Comparison of ENCODE assay signal across 22 cellular contexts in the genomic region with DNA sequence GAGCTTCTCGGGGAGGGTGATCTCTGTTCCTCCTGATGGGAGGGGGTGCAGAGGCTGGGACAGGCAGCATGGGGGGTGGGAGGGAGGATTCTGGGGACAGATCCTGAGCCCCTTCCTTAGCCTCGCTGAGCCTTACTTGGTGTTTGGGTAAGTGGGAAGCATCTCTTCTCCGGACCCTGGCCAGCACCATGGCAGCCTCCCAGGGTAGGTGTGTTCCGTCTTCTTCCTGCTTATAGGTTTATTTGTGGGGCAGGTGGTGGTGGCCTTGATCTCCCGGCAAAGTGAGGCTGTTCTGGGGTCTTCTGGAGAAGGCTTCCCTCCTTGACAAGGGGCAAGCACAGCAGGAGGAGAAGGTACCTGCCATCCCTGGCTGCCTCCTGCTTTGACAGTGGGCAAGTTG.
"Had no signal": no experiment of that assay in that cellular context is flagged by ENCODE, and none has a peak within 500 bp of the region (broad histone marks: within the 10 kb centered on the region; RNA-seq: fewer than 3 reads in every experiment).

No MANE protein-coding gene starts in this region.

- H3K27me3 ChIP-seq: ovary, right lobe of liver, thyroid gland had no signal

- DNase-seq: cortex of kidney; effector memory CD8-positive, alpha-beta T cell; erythroblast; esophagus squamous epithelium; foreskin melanocyte; mucosa of descending colon; naive B cell; nucleus accumbens; ovary; stimulated activated CD4-positive, alpha-beta T cell treated with anti-CD3 and anti-CD28 coated beads, Interleukin-2, amount 100 ng/mL, for 24 hours; stimulated activated CD4-positive, alpha-beta T cell treated with anti-CD3 and anti-CD28 coated beads, Interleukin-4, amount 100 ng/mL, for 24 hours; stimulated activated naive CD4-positive, alpha-beta T cell treated with Interleukin-2 at 50 U/mL for 16 hours; stomach; trophoblast cell had no signal

- H3K27me3 Mint-ChIP-seq: effector memory CD8-positive, alpha-beta T cell had no signal

- ATAC-seq: effector memory CD8-positive, alpha-beta T cell; mucosa of descending colon; right lobe of liver; stimulated activated effector memory CD8-positive, alpha-beta T cell treated with anti-CD3 and anti-CD28 coated beads, Interleukin-12 subunit alpha, Interleukin-12 subunit beta, amount 100 ng/mL, for 72 hours had no signal

- H3K4me1 Mint-ChIP-seq: naive B cell; stimulated activated effector memory CD8-positive, alpha-beta T cell treated with anti-CD3 and anti-CD28 coated beads, Interleukin-12 subunit alpha, Interleukin-12 subunit beta, amount 100 ng/mL, for 72 hours had no signal

- H3K4me2 ChIP-seq: smooth muscle cell had no signal

- H3K36me3 ChIP-seq: esophagus squamous epithelium, ovary, right lobe of liver, stomach, thyroid gland had no signal

- H3K27ac Mint-ChIP-seq: effector memory CD8-positive, alpha-beta T cell; memory B cell; naive B cell; nephron progenitor cell; stimulated activated effector memory CD8-positive, alpha-beta T cell treated with anti-CD3 and anti-CD28 coated beads, Interleukin-12 subunit alpha, Interleukin-12 subunit beta, amount 100 ng/mL, for 72 hours had no signal

- H3K4me3 ChIP-seq: esophagus squamous epithelium, lung, mucosa of descending colon, ovary, right lobe of liver, smooth muscle cell, stomach, thyroid gland had no signal

- H3K36me3 Mint-ChIP-seq: mesothelial cell of epicardium; naive B cell; stimulated activated effector memory CD8-positive, alpha-beta T cell treated with anti-CD3 and anti-CD28 coated beads, Interleukin-12 subunit alpha, Interleukin-12 subunit beta, amount 100 ng/mL, for 72 hours had no signal

- H3K9me3 Mint-ChIP-seq: mesothelial cell of epicardium, nephron progenitor cell had no signal

- H3K9me3 ChIP-seq: mucosa of descending colon, ovary, right lobe of liver, thyroid gland had no signal

- H3K4me3 Mint-ChIP-seq: effector memory CD8-positive, alpha-beta T cell; memory B cell; mesothelial cell of epicardium; naive B cell; nephron progenitor cell; stimulated activated effector memory CD8-positive, alpha-beta T cell treated with anti-CD3 and anti-CD28 coated beads, Interleukin-12 subunit alpha, Interleukin-12 subunit beta, amount 100 ng/mL, for 72 hours had no signal

- H3K4me1 ChIP-seq: esophagus squamous epithelium, right lobe of liver, stomach, thyroid gland had no signal

- H3K27ac ChIP-seq: esophagus squamous epithelium, ovary, right lobe of liver, stomach, thyroid gland had no signal
